Comparison of ENCODE assay signal across 15 cellular contexts in the genomic region with DNA sequence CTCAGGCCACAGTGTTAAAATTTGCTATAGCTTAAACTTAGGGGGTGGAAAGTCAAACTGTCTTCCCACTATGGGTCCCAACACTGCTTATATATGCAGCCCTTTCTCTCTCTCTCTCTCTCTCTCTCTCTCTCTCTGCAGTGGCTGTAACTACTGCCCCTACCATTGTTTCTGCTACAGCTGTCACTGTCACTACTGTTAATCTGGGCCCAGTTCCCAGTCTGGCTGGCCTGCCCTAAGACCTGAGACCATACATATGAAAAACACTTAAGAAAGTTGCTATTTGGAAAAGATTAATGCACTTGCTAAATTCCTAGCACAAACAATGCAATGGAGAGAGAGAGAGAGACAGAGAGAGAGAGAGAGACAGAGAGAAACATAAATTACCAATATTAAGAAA.
DNase-seq lines count a peak whose midpoint lies in the region; ATAC-seq and TF ChIP-seq lines count a peak whose summit lies in the region.
"Had no signal": no experiment of that assay in that cellular context is flagged by ENCODE, and none has a peak within 500 bp of the region (broad histone marks: within the 10 kb centered on the region; RNA-seq: fewer than 3 reads in every experiment).

No MANE protein-coding gene starts in this region.

- H3K4me3 Mint-ChIP-seq in nephron progenitor cell = no peak overlapping the region

- H3K36me3 Mint-ChIP-seq in nephron progenitor cell (ENCODE audit: low read depth) = no peaks in the 10 kb centered on the region

- H3K27me3 Mint-ChIP-seq in nephron progenitor cell (ENCODE audit: low read depth, poor library complexity) = no peaks in the 10 kb centered on the region

- peak overlapping the region; percentile 13 for H3K27ac Mint-ChIP-seq in nephron progenitor cell

- peak overlapping the region; percentile 42 for H3K27ac ChIP-seq in SJCRH30
- H3K27ac ChIP-seq: C4-2B had no signal

- H3K4me3 ChIP-seq in SJCRH30 (no peak overlapping the region), fibroblast of pulmonary artery (replicated peaks; ENCODE audit: low read depth, low read length) (no peak overlapping the region)

- in situ Hi-C loops in GM13977 (cut with MboI; ENCODE audit: low pct_unique_long_range_greater_than_20kb, low sequenced_read_pairs, unreplicated experiment) = no loop called here

- peaks cover 14% of the 10 kb centered on the region for H3K4me1 ChIP-seq in SJCRH30

- no peaks in the 10 kb centered on the region for H3K36me3 ChIP-seq in SJCRH30

- no peak for ATAC-seq in GM18870 (IDR thresholded peaks at IDR 0.05; ENCODE audit: unreplicated experiment)

- TF ChIP-seq CTCF in fibroblast of pulmonary artery (IDR thresholded peaks at IDR 0.05; ENCODE audit: low read length, missing control alignments) (no peak), nephron progenitor cell (IDR thresholded peaks at IDR 0.05) (no peak), GM13977 (IDR thresholded peaks at IDR 0.05; ENCODE audit: extremely low read depth, insufficient read depth, missing control alignments) (no peak)

- DNase-seq in NCI-H524 treated with DMSO at 0.1 percent for 48 hours (lab: John Stamatoyannopoulos, UW) (peak; percentile 15), SJCRH30 (peak; percentile 83 to 94), fibroblast of pulmonary artery (ENCODE audit: low read depth) (peak; percentile 8), nephron progenitor cell (no peak), T-helper 1 cell (no peak), GM13977 (ENCODE audit: low spot score) (no peak), NCI-H2081 treated with DMSO at 0.1 percent for 48 hours (lab: John Stamatoyannopoulos, UW) (no peak)
- DNase-seq: DMS153, HCEC 1CT, Karpas-422, NCI-H1417 treated with DMSO at 0.1 percent for 48 hours, NCI-H2029 treated with DMSO at 0.1 percent for 48 hours, NCI-H526 treated with DMSO at 0.1 percent for 48 hours had no signal

- no peaks in the 10 kb centered on the region for H3K9me3 Mint-ChIP-seq in nephron progenitor cell

- no peaks in the 10 kb centered on the region for H3K27me3 ChIP-seq in SJCRH30

- H3K9me3 ChIP-seq in SJCRH30 (replicated peaks) = no peaks in the 10 kb centered on the region

- H3K4me1 Mint-ChIP-seq in nephron progenitor cell = no peaks in the 10 kb centered on the region

Comparison
In these comparisons a context has a peak if more than half of its experiments do, and no peak if none do; other contexts are left out.
1. DNase-seq: peak in NCI-H524 treated with DMSO at 0.1 percent for 48 hours (single experiment), SJCRH30 (2 of 2) and fibroblast of pulmonary artery (single experiment); none in nephron progenitor cell (single experiment), T-helper 1 cell (0 of 5), GM13977 (single experiment) and NCI-H2081 treated with DMSO at 0.1 percent for 48 hours (single experiment).